5 cellular contexts compared by ENCODE assay signal in genomic region chrY:22971026-22971712, GRCh38. TPM values are rescaled to one million over a fixed set of nuclear protein-coding genes. Genes with fewer than 3 reads are reported as not detected.
"Had no signal": no experiment of that assay in that cellular context is flagged by ENCODE, and none has a peak within 500 bp of the region (broad histone marks: within the 10 kb centered on the region; RNA-seq: fewer than 3 reads in every experiment).

No MANE protein-coding gene starts in this region.

RNA-seq across cellular contexts. Expression of gene BPY2, which starts 12.9 kb away (rescaled TPM):
- total RNA-seq: HepG2, HT-29, HT1080, IMR-90, K562 had no signal
